15 cellular contexts compared by ENCODE assay signal in the genomic region with DNA sequence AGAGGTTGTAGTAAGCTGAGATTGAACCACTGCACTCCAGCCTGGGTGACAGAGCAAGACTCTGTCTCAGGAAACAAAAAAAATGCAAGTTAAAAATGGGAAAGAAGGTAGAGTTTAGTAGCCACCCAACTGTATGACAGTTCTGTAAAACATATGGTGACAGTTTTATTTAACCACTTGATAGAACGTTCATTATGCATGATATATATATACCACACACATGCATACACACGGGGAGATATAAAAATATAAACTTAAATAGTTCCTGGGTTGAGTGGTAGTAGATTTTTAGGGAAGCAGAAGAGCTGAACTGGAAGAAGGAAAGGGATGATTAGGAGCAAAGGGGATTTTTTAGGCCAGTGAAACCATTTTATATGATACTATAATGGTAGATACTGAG.
DNase-seq lines count a peak whose midpoint lies in the region; ATAC-seq and TF ChIP-seq lines count a peak whose summit lies in the region.
"Had no signal": no experiment of that assay in that cellular context is flagged by ENCODE, and none has a peak within 500 bp of the region (broad histone marks: within the 10 kb centered on the region; RNA-seq: fewer than 3 reads in every experiment).

No MANE protein-coding gene starts in this region.

- peak overlapping the region; percentile 75 for H3K27ac ChIP-seq in cardiac muscle cell
- H3K27ac ChIP-seq in heart left ventricle: no peak overlapping the region
- no peak overlapping the region for H3K27ac ChIP-seq in osteoblast (ENCODE audit: low read depth, low read length)
- H3K27ac ChIP-seq: BLaER1 treated with 17β-estradiol and CSF1 and Interleukin-3, amounts not matched to agents 10 nM and 100 nM had no signal

- intact Hi-C loops in heart left ventricle (cut with DNase I): no loop called here
- intact Hi-C loops in dendritic cell treated with granulocyte-macrophage colony-stimulating factor and Interleukin-4, amounts not matched to agents 40 ng/mL and 50 ng/mL, for 4 days (cut with micrococcal nuclease): no loop called here
- intact Hi-C loops in posterior vena cava (cut with DNase I): no loop called here

- H3K27me3 ChIP-seq in cardiac muscle cell: no peaks in the 10 kb centered on the region
- no peaks in the 10 kb centered on the region for H3K27me3 ChIP-seq in heart left ventricle
- H3K27me3 ChIP-seq in osteoblast (ENCODE audit: insufficient read depth, low read length): no peaks in the 10 kb centered on the region
- H3K27me3 ChIP-seq: BLaER1 treated with 17β-estradiol and CSF1 and Interleukin-3, amounts not matched to agents 10 nM and 100 nM had no signal

- TF ChIP-seq POLR2A in heart left ventricle (IDR thresholded peaks at IDR 0.05): no peak

- H3K36me3 ChIP-seq in cardiac muscle cell (no peaks in the 10 kb centered on the region), heart left ventricle (peaks cover 0 to 12% (median 4%) of the 10 kb centered on the region in 9 donors), osteoblast (ENCODE audit: insufficient read depth, low read length) (no peaks in the 10 kb centered on the region)

- no peaks in the 10 kb centered on the region for H3K9me3 Mint-ChIP-seq in dendritic cell treated with granulocyte-macrophage colony-stimulating factor and Interleukin-4, amounts not matched to agents 40 ng/mL and 50 ng/mL, for 4 days
- H3K9me3 Mint-ChIP-seq: CD4-positive, alpha-beta T cell had no signal

- no peak overlapping the region for H3K4me3 ChIP-seq in cardiac muscle cell
- no peak overlapping the region for H3K4me3 ChIP-seq in heart left ventricle
- no peak overlapping the region for H3K4me3 ChIP-seq in osteoblast (ENCODE audit: insufficient read depth, low read length)
- H3K4me3 ChIP-seq: BLaER1 treated with 17β-estradiol and CSF1 and Interleukin-3, amounts not matched to agents 10 nM and 100 nM; HAP-1 had no signal

- peaks cover 35% of the 10 kb centered on the region for H3K4me1 Mint-ChIP-seq in dendritic cell treated with granulocyte-macrophage colony-stimulating factor and Interleukin-4, amounts not matched to agents 40 ng/mL and 50 ng/mL, for 4 days (ENCODE audit: low read depth)

- ATAC-seq in heart left ventricle (no peak), HG03457 (IDR thresholded peaks at IDR 0.05; ENCODE audit: unreplicated experiment) (no peak)

- peaks cover 36% of the 10 kb centered on the region for H3K4me1 ChIP-seq in cardiac muscle cell (ENCODE audit: low read depth)
- H3K4me1 ChIP-seq in heart left ventricle: peaks cover 0 to 50% (median 26%) of the 10 kb centered on the region in 12 donors
- peaks cover 6% of the 10 kb centered on the region for H3K4me1 ChIP-seq in osteoblast (ENCODE audit: insufficient read depth, low read length)

- H3K4me2 ChIP-seq in osteoblast (ENCODE audit: insufficient read depth, low read length): no peak overlapping the region
- H3K4me2 ChIP-seq: BLaER1 treated with 17β-estradiol and CSF1 and Interleukin-3, amounts not matched to agents 10 nM and 100 nM had no signal

- peaks cover 43% of the 10 kb centered on the region for H3K36me3 Mint-ChIP-seq in dendritic cell treated with granulocyte-macrophage colony-stimulating factor and Interleukin-4, amounts not matched to agents 40 ng/mL and 50 ng/mL, for 4 days (ENCODE audit: low read depth)

- TF ChIP-seq CTCF in cardiac muscle cell (IDR thresholded peaks at IDR 0.05; ENCODE audit: low read depth, low read length): no peak
- TF ChIP-seq CTCF in heart left ventricle (IDR thresholded peaks at IDR 0.05): no peak
- TF ChIP-seq CTCF in osteoblast (IDR thresholded peaks at IDR 0.05; ENCODE audit: extremely low read depth, low read depth, low read length): no peak

- no peak overlapping the region for H2AFZ ChIP-seq in osteoblast (ENCODE audit: low read length)

- H3K27ac Mint-ChIP-seq in dendritic cell treated with granulocyte-macrophage colony-stimulating factor and Interleukin-4, amounts not matched to agents 40 ng/mL and 50 ng/mL, for 4 days: peak overlapping the region; percentile 53
- H3K27ac Mint-ChIP-seq: CD4-positive, alpha-beta T cell had no signal

- 69 to 79% (median 76%) methylated on average over 2 of the region's 2 CpGs for WGBS in heart left ventricle, 4 donors

- peaks cover 31% of the 10 kb centered on the region for H3K79me2 ChIP-seq in osteoblast (ENCODE audit: insufficient read depth, low read length)

- DNase-seq in cardiac muscle cell (ENCODE audit: low read depth in 1 of 2, low spot score in 1 of 2) (no peak), heart left ventricle (no peak), NCI-H69 (lab: John Stamatoyannopoulos, UW) (peak; percentile 25), osteoblast (ENCODE audit: insufficient read length, low spot score, missing footprints) (peak; percentile 41), UCSD-AML1 (lab: John Stamatoyannopoulos, UW; ENCODE audit: unreplicated experiment) (no peak), posterior vena cava (ENCODE audit: low spot score) (no peak)
- DNase-seq: ACHN; CD4-positive, alpha-beta T cell; DND-41; GDM1; IMR-90 had no signal

- H3K9me3 ChIP-seq in cardiac muscle cell (ENCODE audit: low read depth) (no peaks in the 10 kb centered on the region), heart left ventricle (peaks cover 0 to under 1% (median 0%) of the 10 kb centered on the region in 12 donors), osteoblast (ENCODE audit: low read depth, low read length) (no peaks in the 10 kb centered on the region)
- H3K9me3 ChIP-seq: HAP-1 had no signal

- H4K20me1 ChIP-seq in osteoblast (ENCODE audit: insufficient read depth, low read length): peaks cover 3% of the 10 kb centered on the region

- H3K4me3 Mint-ChIP-seq in dendritic cell treated with granulocyte-macrophage colony-stimulating factor and Interleukin-4, amounts not matched to agents 40 ng/mL and 50 ng/mL, for 4 days: no peak overlapping the region
- H3K4me3 Mint-ChIP-seq: CD4-positive, alpha-beta T cell had no signal

- H3K27me3 Mint-ChIP-seq in dendritic cell treated with granulocyte-macrophage colony-stimulating factor and Interleukin-4, amounts not matched to agents 40 ng/mL and 50 ng/mL, for 4 days: no peaks in the 10 kb centered on the region
- H3K27me3 Mint-ChIP-seq: CD4-positive, alpha-beta T cell had no signal

Comparison
In these comparisons a context has a peak if more than half of its experiments do, and no peak if none do; other contexts are left out.
1. DNase-seq: peak in NCI-H69 (single experiment) and osteoblast (single experiment); none in cardiac muscle cell (0 of 2), heart left ventricle (0 of 5), UCSD-AML1 (single experiment) and posterior vena cava (single experiment).